8 cellular contexts compared by ENCODE assay signal in the genomic region with DNA sequence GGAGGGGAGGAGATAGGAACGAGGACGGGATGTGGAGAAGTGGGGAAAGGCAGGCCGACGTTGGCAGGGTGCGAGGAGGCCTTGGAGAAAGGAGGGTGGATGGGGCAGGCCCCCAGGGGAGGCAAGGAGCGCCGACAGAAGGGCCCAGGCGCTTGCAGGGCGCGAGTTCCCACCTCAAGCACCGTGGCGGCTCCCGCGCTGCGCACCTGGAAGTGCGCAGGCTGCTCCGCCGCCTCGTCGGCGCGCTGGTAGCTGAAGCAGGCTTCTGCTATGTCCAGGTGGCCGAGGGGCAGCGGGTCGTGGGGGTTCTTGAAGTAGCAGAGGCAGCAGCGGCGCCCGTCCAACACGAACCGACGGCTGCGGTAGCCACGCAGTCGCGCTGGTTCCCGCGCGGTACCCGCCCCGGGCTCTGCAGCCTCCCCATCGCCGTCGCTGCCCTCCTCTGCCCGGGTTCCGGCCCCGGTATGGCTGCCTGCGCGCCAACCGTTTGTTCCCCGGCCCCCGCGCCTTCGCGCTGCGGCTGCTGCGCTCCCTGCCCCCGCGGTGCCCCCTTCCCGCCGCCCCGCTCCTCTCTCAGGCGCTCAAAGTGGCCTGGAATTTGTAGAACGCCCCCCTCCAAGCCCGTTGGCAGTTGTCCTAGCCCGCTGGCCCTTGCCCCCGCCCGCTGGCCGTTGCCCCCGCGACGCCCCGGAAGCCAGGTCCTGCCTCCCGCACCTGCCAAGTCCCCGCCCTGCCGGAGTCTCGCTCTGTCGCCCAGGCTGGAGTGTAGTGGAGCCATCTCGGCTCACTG. TPM values are rescaled to one million over a fixed set of nuclear protein-coding genes. Genes with fewer than 3 reads are reported as not detected.
DNase-seq lines count a peak whose midpoint lies in the region; ATAC-seq and TF ChIP-seq lines count a peak whose summit lies in the region.

No MANE protein-coding gene starts in this region.

- H3K9me3 ChIP-seq in WERI-Rb-1 (ENCODE audit: severe bottlenecking) = no peaks in the 10 kb centered on the region

- H3K27ac ChIP-seq in WERI-Rb-1 = peak overlapping the region; percentile 79

- peak; percentile 82 for ATAC-seq in HG02798 (IDR thresholded peaks at IDR 0.05; ENCODE audit: poor library complexity, unreplicated experiment)
- peak; percentile 92 for ATAC-seq in left lobe of liver

- TF ChIP-seq CTCF in WERI-Rb-1 (IDR thresholded peaks at IDR 0.05; ENCODE audit: low read depth, low read length) = no peak
- no peak for TF ChIP-seq CTCF in cardiac fibroblast (IDR thresholded peaks at IDR 0.05; ENCODE audit: low read depth, low read length)

- H3K4me3 ChIP-seq in WERI-Rb-1 (ENCODE audit: low read depth, low read length) = peak overlapping the region; percentile 77
- H3K4me3 ChIP-seq in cardiac fibroblast (replicated peaks in 1 of 2; ENCODE audit: low read depth in 2 of 2, low read length in 2 of 2) = peak overlapping the region; percentile 68 to 80

- no peaks in the 10 kb centered on the region for H3K27me3 ChIP-seq in WERI-Rb-1 (ENCODE audit: insufficient read depth, low read depth, severe bottlenecking)

- H3K36me3 ChIP-seq in WERI-Rb-1 = peaks cover 17% of the 10 kb centered on the region

- DNase-seq in DMS 273 (lab: John Stamatoyannopoulos, UW; ENCODE audit: unreplicated experiment) = peak; percentile 78
- DNase-seq in DMS 273 treated with DMSO at 0.1 percent for 48 hours (lab: John Stamatoyannopoulos, UW) = no peak
- peak; percentile 54 for DNase-seq in NCI-H128 (lab: John Stamatoyannopoulos, UW; ENCODE audit: unreplicated experiment)
- DNase-seq in WERI-Rb-1 = peak; percentile 91
- DNase-seq in cardiac fibroblast (ENCODE audit: low read depth in 2 of 2) = peak; percentile 2 to 22
- DNase-seq in left lobe of liver (ENCODE audit: low spot score) = peak; percentile 93
- DNase-seq in stimulated activated CD4-positive, alpha-beta T cell treated with anti-CD3 and anti-CD28 coated beads, Interleukin-4, amount 100 ng/mL, for 1 hour = peak; percentile 72

RNA-seq across cellular contexts. Expression of a gene that starts 1.1 kb away (rescaled TPM):
- 10.2 TPM for total RNA-seq in left lobe of liver

RNA-seq across cellular contexts. Expression of a gene that starts 56.9 kb away (rescaled TPM):
- total RNA-seq in left lobe of liver = 28.3 TPM
